In the genomic region with DNA sequence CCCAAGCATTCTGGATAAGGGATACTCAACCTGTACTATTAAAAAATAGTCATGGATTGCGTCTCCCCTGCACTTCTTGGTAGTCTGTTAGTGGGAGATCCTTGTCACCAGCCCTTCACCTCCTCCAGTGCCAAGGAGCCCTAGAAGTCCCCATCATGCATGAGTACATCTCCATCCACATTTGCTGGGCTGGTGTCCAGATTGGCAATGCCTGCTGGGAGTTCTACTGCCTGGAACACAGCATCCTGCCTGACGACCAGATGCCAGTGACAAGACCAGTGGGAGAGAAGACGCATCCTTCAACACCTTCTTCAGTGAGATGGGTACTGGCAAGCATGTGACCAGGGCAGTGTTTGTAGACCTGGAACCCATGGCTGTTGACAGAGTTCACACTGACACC, we compare ENCODE assay signal across 28 cellular contexts.
"Had no signal": no experiment of that assay in that cellular context is flagged by ENCODE, and none has a peak within 500 bp of the region (broad histone marks: within the 10 kb centered on the region; RNA-seq: fewer than 3 reads in every experiment).

No MANE protein-coding gene starts in this region.

- H3K9me3 ChIP-seq: ascending aorta, breast epithelium had no signal

- H3K27me3 Mint-ChIP-seq: activated CD4-positive, alpha-beta memory T cell treated with anti-CD3 and anti-CD28 coated beads, Interleukin-2, amount 10 ng/mL, durations not matched to agents 7 days and 5 days; activated CD4-positive, alpha-beta T cell treated with anti-CD3 and anti-CD28 coated beads, Interleukin-2, amount 10 ng/mL, durations not matched to agents 7 days and 5 days; activated naive CD4-positive, alpha-beta T cell treated with anti-CD3 and anti-CD28 coated beads, Interleukin-2, amount 10 ng/mL, durations not matched to agents 7 days and 5 days; activated T-cell treated with anti-CD3 and anti-CD28 coated beads, Interleukin-2, amount 50 U/mL, for 24 hours; central memory CD8-positive, alpha-beta T cell had no signal

- H3K27ac Mint-ChIP-seq: activated CD4-positive, alpha-beta memory T cell treated with anti-CD3 and anti-CD28 coated beads, Interleukin-2, amount 10 ng/mL, durations not matched to agents 7 days and 5 days; activated CD4-positive, alpha-beta T cell treated with anti-CD3 and anti-CD28 coated beads, Interleukin-2, amount 10 ng/mL, durations not matched to agents 7 days and 5 days; activated naive CD4-positive, alpha-beta T cell treated with anti-CD3 and anti-CD28 coated beads, Interleukin-2, amount 10 ng/mL, durations not matched to agents 7 days and 5 days; activated naive CD4-positive, alpha-beta T cell treated with anti-CD3 and anti-CD28 coated beads, Interleukin-2, amount 50 U/mL, for 72 hours; activated naive CD8-positive, alpha-beta T cell treated with anti-CD3 and anti-CD28 coated beads, Interleukin-2, amount 10 ng/mL, durations not matched to agents 7 days and 5 days; activated T-cell treated with anti-CD3 and anti-CD28 coated beads, Interleukin-2, amount 50 U/mL, for 24 hours; activated T-cell treated with anti-CD3 and anti-CD28 coated beads, Interleukin-2, amount 50 U/mL, for 72 hours; brain; dendritic cell treated with granulocyte-macrophage colony-stimulating factor and Interleukin-4, amounts not matched to agents 40 ng/mL and 50 ng/mL, for 4 days; endodermal cell; WTC11 had no signal

- H3K4me1 ChIP-seq: ascending aorta, breast epithelium had no signal

- ATAC-seq: activated naive CD4-positive, alpha-beta T cell treated with anti-CD3 and anti-CD28 coated beads, Interleukin-2, amount 50 U/mL, for 72 hours; activated T-cell treated with anti-CD3 and anti-CD28 coated beads, Interleukin-2, amount 50 U/mL, for 72 hours; esophagus mucosa; WTC11 had no signal

- H3K27ac ChIP-seq: ascending aorta, breast epithelium, coronary artery, dorsolateral prefrontal cortex, VCaP had no signal

- H3K4me3 Mint-ChIP-seq: activated CD4-positive, alpha-beta memory T cell treated with anti-CD3 and anti-CD28 coated beads, Interleukin-2, amount 10 ng/mL, durations not matched to agents 7 days and 5 days; activated CD4-positive, alpha-beta T cell treated with anti-CD3 and anti-CD28 coated beads, Interleukin-2, amount 10 ng/mL, durations not matched to agents 7 days and 5 days; activated naive CD4-positive, alpha-beta T cell treated with anti-CD3 and anti-CD28 coated beads, Interleukin-2, amount 10 ng/mL, durations not matched to agents 7 days and 5 days; activated naive CD8-positive, alpha-beta T cell treated with anti-CD3 and anti-CD28 coated beads, Interleukin-2, amount 10 ng/mL, durations not matched to agents 7 days and 5 days; activated T-cell treated with anti-CD3 and anti-CD28 coated beads, Interleukin-2, amount 50 U/mL, for 24 hours; activated T-cell treated with anti-CD3 and anti-CD28 coated beads, Interleukin-2, amount 50 U/mL, for 72 hours; brain; central memory CD8-positive, alpha-beta T cell; dendritic cell treated with granulocyte-macrophage colony-stimulating factor and Interleukin-4, amounts not matched to agents 40 ng/mL and 50 ng/mL, for 4 days; endodermal cell; WTC11 had no signal

- DNase-seq: activated CD4-positive, alpha-beta memory T cell treated with anti-CD3 and anti-CD28 coated beads, Interleukin-2, amount 10 ng/mL, durations not matched to agents 7 days and 5 days; activated CD4-positive, alpha-beta T cell treated with anti-CD3 and anti-CD28 coated beads for 1 hour; activated CD4-positive, alpha-beta T cell treated with anti-CD3 and anti-CD28 coated beads for 4 hours; activated CD4-positive, alpha-beta T cell treated with anti-CD3 and anti-CD28 coated beads, Interleukin-2, amount 10 ng/mL, durations not matched to agents 7 days and 5 days; activated CD4-positive, alpha-beta T cell treated with anti-CD3 and anti-CD28 coated beads, Interleukin-2, amount 50 U/mL, for 4 hours; activated CD8-positive, alpha-beta memory T cell treated with anti-CD3 and anti-CD28 coated beads, Interleukin-2, amount 50 U/mL, for 48 hours; activated gamma-delta T cell; activated naive CD4-positive, alpha-beta T cell; activated naive CD4-positive, alpha-beta T cell treated with anti-CD3 and anti-CD28 coated beads, Interleukin-2, amount 10 ng/mL, durations not matched to agents 7 days and 5 days; activated naive CD8-positive, alpha-beta T cell treated with anti-CD3 and anti-CD28 coated beads, Interleukin-2, amount 10 ng/mL, durations not matched to agents 7 days and 5 days; activated T-cell treated with anti-CD3 and anti-CD28 coated beads for 4 hours; activated T-cell treated with anti-CD3 and anti-CD28 coated beads, Interleukin-2, amount 50 U/mL, for 24 hours; activated T-cell treated with anti-CD3 and anti-CD28 coated beads, Interleukin-2, amount 50 U/mL, for 72 hours; dorsolateral prefrontal cortex; effector memory CD4-positive, alpha-beta T cell; endodermal cell; foreskin fibroblast; T-helper 2 cell had no signal

- H3K27me3 ChIP-seq: ascending aorta, breast epithelium, dorsolateral prefrontal cortex had no signal

- H3K4me3 ChIP-seq: ascending aorta, breast epithelium, coronary artery, dorsolateral prefrontal cortex had no signal

- H3K4me1 Mint-ChIP-seq: activated CD4-positive, alpha-beta memory T cell treated with anti-CD3 and anti-CD28 coated beads, Interleukin-2, amount 10 ng/mL, durations not matched to agents 7 days and 5 days; activated CD4-positive, alpha-beta T cell treated with anti-CD3 and anti-CD28 coated beads, Interleukin-2, amount 10 ng/mL, durations not matched to agents 7 days and 5 days; activated naive CD4-positive, alpha-beta T cell treated with anti-CD3 and anti-CD28 coated beads, Interleukin-2, amount 10 ng/mL, durations not matched to agents 7 days and 5 days; activated naive CD8-positive, alpha-beta T cell treated with anti-CD3 and anti-CD28 coated beads, Interleukin-2, amount 10 ng/mL, durations not matched to agents 7 days and 5 days; brain; central memory CD8-positive, alpha-beta T cell had no signal

- H3K36me3 ChIP-seq: breast epithelium had no signal

- H3K9me3 Mint-ChIP-seq: activated CD4-positive, alpha-beta T cell treated with anti-CD3 and anti-CD28 coated beads, Interleukin-2, amount 10 ng/mL, durations not matched to agents 7 days and 5 days; activated naive CD4-positive, alpha-beta T cell treated with anti-CD3 and anti-CD28 coated beads, Interleukin-2, amount 10 ng/mL, durations not matched to agents 7 days and 5 days; activated naive CD4-positive, alpha-beta T cell treated with anti-CD3 and anti-CD28 coated beads, Interleukin-2, amount 50 U/mL, for 72 hours; activated T-cell treated with anti-CD3 and anti-CD28 coated beads, Interleukin-2, amount 50 U/mL, for 24 hours; activated T-cell treated with anti-CD3 and anti-CD28 coated beads, Interleukin-2, amount 50 U/mL, for 72 hours; central memory CD8-positive, alpha-beta T cell; dendritic cell treated with granulocyte-macrophage colony-stimulating factor and Interleukin-4, amounts not matched to agents 40 ng/mL and 50 ng/mL, for 4 days; endodermal cell had no signal
